8 cellular contexts compared by ENCODE assay signal in genomic region chrX:10015711-10016515, GRCh38. TPM values are rescaled to one million over a fixed set of nuclear protein-coding genes. Genes with fewer than 3 reads are reported as not detected.
DNase-seq lines count a peak whose midpoint lies in the region; ATAC-seq and TF ChIP-seq lines count a peak whose summit lies in the region.

No MANE protein-coding gene starts in this region.

- 0 out of 2 replicates have a peak, but pooled peaks have one; percentile 18 for TF ChIP-seq CTCF in LNCaP clone FGC (IDR thresholded peaks at IDR 0.05; ENCODE audit: control insufficient read depth, extremely low read depth, insufficient read depth)
- TF ChIP-seq CTCF in MCF 10A (IDR thresholded peaks at IDR 0.05; ENCODE audit: unreplicated experiment) = no peak
- peak in 1 of 7 experiments; percentile 5 for TF ChIP-seq CTCF in stomach (IDR thresholded peaks at IDR 0.05)

- no peaks in the 10 kb centered on the region for H3K9me3 Mint-ChIP-seq in MCF 10A (ENCODE audit: unreplicated experiment)

- peaks cover 0 to 38% (median 17%) of the 10 kb centered on the region in 4 donors for H3K4me1 ChIP-seq in stomach

- peaks cover 5% of the 10 kb centered on the region for H3K36me3 Mint-ChIP-seq in MCF 10A (ENCODE audit: insufficient read depth, unreplicated experiment)

- POLR2A ChIA-PET in MCF 10A (lab: Yijun Ruan, JAX) = interaction anchor here (0.9 to 3.5 kb wide), 6 partner anchors 15 to 141 kb away, joined by 4 to 29 read pairs (median 8); partner anchors contain the start of gene CLCN4

- peaks cover 0 to 5% (median 0%) of the 10 kb centered on the region in 4 donors for H3K9me3 ChIP-seq in stomach

- H3K36me3 ChIP-seq in stomach = no peaks in the 10 kb centered on the region

- BruUV-seq in MCF 10A (replicated peaks; lab: Mats Ljungman, UMichigan) = no TSS peak

- intact Hi-C loops in MCF 10A (cut with micrococcal nuclease) (loop anchor here (1.0 to 5.0 kb wide), 2 partner anchors 24 to 66 kb away; no protein-coding TSS in a partner anchor), stomach (cut with DNase I; ENCODE audit: low total_unique reads) (no loop called here)

- ATAC-seq in left lobe of liver (no peak), GM21447 (IDR thresholded peaks at IDR 0.05; ENCODE audit: unreplicated experiment) (no peak)

- H3K4me3 ChIP-seq in LNCaP clone FGC (ENCODE audit: low read depth, low read length) (peak overlapping the region; percentile 47), stomach (peak overlapping the region; percentile 52 to 58 (median 53))

- TF ChIP-seq EP300 in stomach (IDR thresholded peaks at IDR 0.05) = no peak

- CTCF ChIA-PET in MCF 10A (lab: Yijun Ruan, JAX) = interaction anchor here (0.6 to 3.2 kb wide), 7 partner anchors 19 to 172 kb away, joined by 3 to 14 read pairs (median 3); partner anchors contain the start of gene CLCN4

- no peak for TF ChIP-seq POLR2A in stomach (IDR thresholded peaks at IDR 0.05)

- 3 to 45% (median 10%) methylated on average over 6 to 69 of the region's 88 CpGs for WGBS in stomach, 5 donors

- H3K27me3 ChIP-seq in stomach = peaks cover 0 to 7% (median 0%) of the 10 kb centered on the region in 3 donors

- H3K4me1 Mint-ChIP-seq in MCF 10A (ENCODE audit: insufficient read depth, unreplicated experiment) = peaks cover 32% of the 10 kb centered on the region

- H3K4me3 Mint-ChIP-seq in MCF 10A (ENCODE audit: unreplicated experiment) = peak overlapping the region; percentile 66

- no peaks in the 10 kb centered on the region for H3K27me3 Mint-ChIP-seq in MCF 10A (ENCODE audit: insufficient read depth, unreplicated experiment)

- peak overlapping the region; percentile 6 for H3K27ac Mint-ChIP-seq in MCF 10A (ENCODE audit: low read depth, unreplicated experiment)

- H3K27ac ChIP-seq in stomach = peak overlapping the region; percentile 40 to 93 (median 84)

- DNase-seq in activated T-cell treated with anti-CD3 and anti-CD28 coated beads, Interleukin-2, amount 50 U/mL, for 1 hour = peak; percentile 37
- DNase-seq in activated T-cell treated with anti-CD3 and anti-CD28 coated beads for 4 hours (no peak), LNCaP clone FGC (ENCODE audit: low read depth) (no peak), MCF 10A (ENCODE audit: unreplicated experiment) (no peak), left lobe of liver (ENCODE audit: low spot score) (peak; percentile 45), stomach (no peak), UCSD-AML1 (lab: John Stamatoyannopoulos, UW; ENCODE audit: unreplicated experiment) (no peak)

RNA-seq across cellular contexts. Expression of gene CLDN34, which starts 48.8 kb away (rescaled TPM):
- total RNA-seq in MCF 10A (2022) (not detected in 2 replicates), left lobe of liver (0.30 TPM), stomach (under 1 TPM in 1 of 5 donors, not detected in 4; 0.73 TPM)
- under 1 TPM in 1 of 3 donors, not detected in 2; 0.18 TPM for polyA plus RNA-seq in stomach

Comparison
In these comparisons a context has a peak if more than half of its experiments do, and no peak if none do; other contexts are left out.
1. DNase-seq: peak in activated T-cell treated with anti-CD3 and anti-CD28 coated beads, Interleukin-2, amount 50 U/mL, for 1 hour (single experiment) and left lobe of liver (single experiment); none in activated T-cell treated with anti-CD3 and anti-CD28 coated beads for 4 hours (single experiment), LNCaP clone FGC (single experiment), MCF 10A (single experiment), stomach (single experiment) and UCSD-AML1 (single experiment).